Comparison of ENCODE assay signal across 1 cellular context in genomic region chr18:24053211-24053610, GRCh38.
TF ChIP-seq lines count a peak whose summit lies in the region.

No MANE protein-coding gene starts in this region.

TF ChIP-seq in HepG2, 621 proteins besides CTCF, POLR2A, EP300 and RAD21:
- TF ChIP-seq SNAPC4 (CRISPR knock-in tag; IDR thresholded peaks at IDR 0.05) (no peak), YEATS4 (CRISPR knock-in tag; IDR thresholded peaks at IDR 0.05; ENCODE audit: borderline replicate concordance) (no peak), MED13 (CRISPR knock-in tag; IDR thresholded peaks at IDR 0.05) (no peak), ZNF562 (CRISPR knock-in tag; IDR thresholded peaks at IDR 0.05; ENCODE audit: borderline replicate concordance) (no peak), ZNF777 (CRISPR knock-in tag; IDR thresholded peaks at IDR 0.05) (no peak), HOMEZ (CRISPR knock-in tag; IDR thresholded peaks at IDR 0.05; ENCODE audit: low read depth) (no peak), ZNF629 (CRISPR knock-in tag; conservative IDR thresholded peaks at IDR 0.05) (no peak), NONO (IDR thresholded peaks at IDR 0.05) (no peak), NONO (CRISPR knock-in tag; conservative IDR thresholded peaks at IDR 0.05) (no peak), ZNF510 (CRISPR knock-in tag; IDR thresholded peaks at IDR 0.05; ENCODE audit: low read depth) (no peak), TERF1 (CRISPR knock-in tag; IDR thresholded peaks at IDR 0.05) (no peak), NBN (conservative IDR thresholded peaks at IDR 0.05) (no peak), NCOA2 (CRISPR knock-in tag; IDR thresholded peaks at IDR 0.05) (no peak), SCMH1 (CRISPR knock-in tag; IDR thresholded peaks at IDR 0.05; ENCODE audit: borderline replicate concordance) (no peak), HOXA5 (CRISPR knock-in tag; IDR thresholded peaks at IDR 0.05) (no peak), CC2D1A (CRISPR knock-in tag; IDR thresholded peaks at IDR 0.05) (no peak), ZNF547 (CRISPR knock-in tag; IDR thresholded peaks at IDR 0.05) (no peak)
- TF ChIP-seq, protein P1, sequence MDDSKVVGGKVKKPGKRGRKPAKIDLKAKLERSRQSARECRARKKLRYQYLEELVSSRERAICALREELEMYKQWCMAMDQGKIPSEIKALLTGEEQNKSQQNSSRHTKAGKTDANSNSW (CRISPR knock-in tag; IDR thresholded peaks at IDR 0.05; ENCODE audit: borderline replicate concordance) = no peak
- TF ChIP-seq, protein P2, sequence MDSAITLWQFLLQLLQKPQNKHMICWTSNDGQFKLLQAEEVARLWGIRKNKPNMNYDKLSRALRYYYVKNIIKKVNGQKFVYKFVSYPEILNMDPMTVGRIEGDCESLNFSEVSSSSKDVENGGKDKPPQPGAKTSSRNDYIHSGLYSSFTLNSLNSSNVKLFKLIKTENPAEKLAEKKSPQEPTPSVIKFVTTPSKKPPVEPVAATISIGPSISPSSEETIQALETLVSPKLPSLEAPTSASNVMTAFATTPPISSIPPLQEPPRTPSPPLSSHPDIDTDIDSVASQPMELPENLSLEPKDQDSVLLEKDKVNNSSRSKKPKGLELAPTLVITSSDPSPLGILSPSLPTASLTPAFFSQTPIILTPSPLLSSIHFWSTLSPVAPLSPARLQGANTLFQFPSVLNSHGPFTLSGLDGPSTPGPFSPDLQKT (CRISPR knock-in tag; IDR thresholded peaks at IDR 0.05; ENCODE audit: borderline replicate concordance) = no peak
TF ChIP-seq in HepG2: peak in this region for 0.
